Comparison of ENCODE assay signal across 8 cellular contexts in genomic region chr9:93574900-93575705, GRCh38. TPM values are rescaled to one million over a fixed set of nuclear protein-coding genes. Genes with fewer than 3 reads are reported as not detected.
DNase-seq lines count a peak whose midpoint lies in the region; ATAC-seq and TF ChIP-seq lines count a peak whose summit lies in the region.

No MANE protein-coding gene starts in this region.

- no peaks in the 10 kb centered on the region for H3K9me3 Mint-ChIP-seq in activated B cell treated with CpG ODN at 0.5 μM for 24 hours

- peaks cover 6 to 50% (median 35%) of the 10 kb centered on the region in 9 donors for H3K4me1 ChIP-seq in heart right ventricle

- peak overlapping the region; percentile 74 for H3K4me3 ChIP-seq in GM12875 (ENCODE audit: low read depth, low read length)
- peak overlapping the region; percentile 49 to 96 (median 86) for H3K4me3 ChIP-seq in heart right ventricle

- DNase-seq in activated B cell treated with CpG ODN at 0.5 μM for 24 hours (no peak), heart right ventricle (no peak), sciatic nerve (ENCODE audit: low spot score) (no peak), occipital lobe (lab: John Stamatoyannopoulos, UW) (no peak), foreskin melanocyte (no peak), SW480 (ENCODE audit: low spot score) (no peak)

- no peaks in the 10 kb centered on the region for H3K27me3 ChIP-seq in heart right ventricle

- peak overlapping the region; percentile 89 for H3K27ac Mint-ChIP-seq in activated B cell treated with CpG ODN at 0.5 μM for 24 hours

- H3K36me3 Mint-ChIP-seq in activated B cell treated with CpG ODN at 0.5 μM for 24 hours (ENCODE audit: low read depth) = no peaks in the 10 kb centered on the region

- peak overlapping the region; percentile 83 to 99 (median 95) for H3K27ac ChIP-seq in heart right ventricle

- ATAC-seq in activated B cell treated with CpG ODN at 0.5 μM for 24 hours (ENCODE audit: low read depth) = no peak
- peak in 7 of 8 donors; percentile 2 to 32 (median 8) for ATAC-seq in heart right ventricle
- ATAC-seq in sciatic nerve = peak; percentile 31
- no peak for ATAC-seq in HG03175 (IDR thresholded peaks at IDR 0.05; ENCODE audit: unreplicated experiment)

- intact Hi-C loops in activated B cell treated with CpG ODN at 0.5 μM for 24 hours (cut with micrococcal nuclease) (loop anchor here (1.0 to 10.0 kb wide), 3 partner anchors 9 to 1860 kb away; no protein-coding TSS in a partner anchor), heart right ventricle (cut with DNase I) (no loop called here), sciatic nerve (cut with DNase I) (no loop called here)

- H3K9me3 ChIP-seq in heart right ventricle = peaks cover 0 to 11% (median 0%) of the 10 kb centered on the region in 11 donors

- peaks cover 30% of the 10 kb centered on the region for H3K4me1 Mint-ChIP-seq in activated B cell treated with CpG ODN at 0.5 μM for 24 hours

- no peaks in the 10 kb centered on the region for H3K36me3 ChIP-seq in heart right ventricle

- CTCF ChIA-PET in activated B cell treated with CpG ODN at 0.5 μM for 24 hours (lab: Charles Lee) = interaction anchor here (0.6 to 0.9 kb wide), 2 partner anchors 9 kb away, joined by 3 to 4 read pairs; no protein-coding TSS in a partner anchor

- 23 to 24% methylated on average over 25 of the region's 25 CpGs for WGBS in heart right ventricle, 2 donors

- POLR2A ChIA-PET in activated B cell treated with CpG ODN at 0.5 μM for 24 hours (lab: Charles Lee) = interaction anchor here (2.3 kb wide), 1 partner anchor 8 kb away, joined by 38 read pairs; no protein-coding TSS in a partner anchor

- no peaks in the 10 kb centered on the region for H3K27me3 Mint-ChIP-seq in activated B cell treated with CpG ODN at 0.5 μM for 24 hours

- TF ChIP-seq CTCF in GM12875 (IDR thresholded peaks at IDR 0.05; ENCODE audit: borderline replicate concordance, insufficient read depth, low read depth, low read length) (no peak), activated B cell treated with CpG ODN at 0.5 μM for 24 hours (IDR thresholded peaks at IDR 0.05) (no peak), heart right ventricle (IDR thresholded peaks at IDR 0.05) (no peak)

- peak overlapping the region; percentile 89 for H3K4me3 Mint-ChIP-seq in activated B cell treated with CpG ODN at 0.5 μM for 24 hours

RNA-seq across cellular contexts. Expression of gene PHF2, which starts 1.3 kb away (rescaled TPM):
- 18.2 and 19.3 TPM in 2 replicates for total RNA-seq in activated B cell treated with CpG ODN at 0.5 μM for 24 hours
- total RNA-seq in heart right ventricle = 10 to 100 TPM; 20.4 to 28.0 (median 23.0) TPM
- polyA plus RNA-seq in heart right ventricle = 10 to 100 TPM; 13.9 to 31.3 TPM
- 41.5 TPM for total RNA-seq in sciatic nerve
- total RNA-seq in occipital lobe = 33.4 TPM

Comparison
In these comparisons a context has a peak if more than half of its experiments do, and no peak if none do; other contexts are left out.
1. ATAC-seq: peak in heart right ventricle (7 of 8) and sciatic nerve (single experiment); none in activated B cell treated with CpG ODN at 0.5 μM for 24 hours (single experiment) and HG03175 (single experiment).